In genomic region chr2:113198048-113198789, GRCh38 we compare ENCODE assay signal across 8 cellular contexts. TPM values are rescaled to one million over a fixed set of nuclear protein-coding genes. Genes with fewer than 3 reads are reported as not detected.
DNase-seq lines count a peak whose midpoint lies in the region; TF ChIP-seq lines count a peak whose summit lies in the region.

No MANE protein-coding gene starts in this region.

- H3K9me3 Mint-ChIP-seq in Calu3 (ENCODE audit: low read depth, unreplicated experiment): no peaks in the 10 kb centered on the region

- peaks cover 41% of the 10 kb centered on the region for H3K36me3 Mint-ChIP-seq in Calu3 (ENCODE audit: insufficient read depth, unreplicated experiment)

- no peaks in the 10 kb centered on the region for H3K36me3 ChIP-seq in SJSA1
- H3K36me3 ChIP-seq in right atrium auricular region: no peaks in the 10 kb centered on the region
- peaks cover 12% of the 10 kb centered on the region for H3K36me3 ChIP-seq in rectal smooth muscle tissue (ENCODE audit: control insufficient read depth, insufficient read depth, low read length)

- no peak overlapping the region for H3K27ac Mint-ChIP-seq in Calu3 (ENCODE audit: unreplicated experiment)

- intact Hi-C loops in Calu3 (cut with micrococcal nuclease; ENCODE audit: unreplicated experiment): loop anchor here (2.0 kb wide), 1 partner anchor 113 kb away; no protein-coding TSS in a partner anchor

- H3K4me1 ChIP-seq in SJSA1 (replicated peaks) (peaks cover 5% of the 10 kb centered on the region), right atrium auricular region (peaks cover 0 to 9% of the 10 kb centered on the region in 2 donors), rectal smooth muscle tissue (ENCODE audit: control insufficient read depth, insufficient read depth, low read length) (no peaks in the 10 kb centered on the region)

- DNase-seq in Calu3: no peak
- DNase-seq in SJSA1 (ENCODE audit: low read depth in 1 of 2, low spot score in 2 of 2): no peak
- DNase-seq in right atrium auricular region (ENCODE audit: low spot score): no peak
- DNase-seq in NCI-H748 treated with DMSO at 0.1 percent for 48 hours (lab: John Stamatoyannopoulos, UW): no peak
- DNase-seq in DMS53 treated with DMSO at 0.1 percent for 48 hours (lab: John Stamatoyannopoulos, UW; ENCODE audit: unreplicated experiment): no peak
- DNase-seq in AG08396 (ENCODE audit: low spot score): no peak
- DNase-seq in NCI-H345 (lab: John Stamatoyannopoulos, UW): no peak

- no peaks in the 10 kb centered on the region for H3K4me1 Mint-ChIP-seq in Calu3 (ENCODE audit: low read depth, unreplicated experiment)

- peak overlapping the region; percentile 69 for H3K4me3 Mint-ChIP-seq in Calu3 (ENCODE audit: low read depth, unreplicated experiment)

- TF ChIP-seq CTCF in Calu3 (IDR thresholded peaks at IDR 0.05; ENCODE audit: unreplicated experiment) (no peak), right atrium auricular region (IDR thresholded peaks at IDR 0.05) (no peak)

- BruUV-seq in Calu3 (replicated peaks; lab: Mats Ljungman, UMichigan): no TSS peak

- peak overlapping the region; percentile 24 for H3K9ac ChIP-seq in rectal smooth muscle tissue (ENCODE audit: low read length)

- H3K27me3 ChIP-seq in SJSA1 (replicated peaks) (no peaks in the 10 kb centered on the region), right atrium auricular region (no peaks in the 10 kb centered on the region), rectal smooth muscle tissue (ENCODE audit: control insufficient read depth, insufficient read depth, low read length) (no peaks in the 10 kb centered on the region)

- no peaks in the 10 kb centered on the region for H3K9me3 ChIP-seq in SJSA1 (replicated peaks)
- no peaks in the 10 kb centered on the region for H3K9me3 ChIP-seq in right atrium auricular region

- no peak overlapping the region for H3K27ac ChIP-seq in SJSA1
- peak overlapping the region; percentile 20 to 80 for H3K27ac ChIP-seq in right atrium auricular region
- H3K27ac ChIP-seq in rectal smooth muscle tissue (ENCODE audit: low read depth, low read length): no peak overlapping the region

- no peaks in the 10 kb centered on the region for H3K27me3 Mint-ChIP-seq in Calu3 (ENCODE audit: unreplicated experiment)

- peak overlapping the region; percentile 55 for H3K4me3 ChIP-seq in SJSA1
- H3K4me3 ChIP-seq in right atrium auricular region: peak overlapping the region; percentile 52 to 81
- H3K4me3 ChIP-seq in rectal smooth muscle tissue (ENCODE audit: low read length): peak overlapping the region; percentile 71

- CTCF ChIA-PET in Calu3 (lab: Charles Lee): interaction anchor here (0.6 to 3.6 kb wide), 11 partner anchors 22 to 294 kb away, joined by 3 to 37 read pairs (median 4); no protein-coding TSS in a partner anchor

RNA-seq across cellular contexts. Expression of gene PSD4, which starts 24.4 kb away (rescaled TPM):
- 58.7 and 64.5 TPM in 2 replicates for total RNA-seq in Calu3 (2022)
- total RNA-seq in SJSA1 (2014; rRNA removed; shearing (Covaris generic)): 1.7 and 3.2 TPM in 2 replicates
- total RNA-seq in right atrium auricular region: 1 to 10 TPM; 2.4 to 4.5 TPM

Comparison
In these comparisons a context has a peak if more than half of its experiments do, and no peak if none do; other contexts are left out.
1. H3K27ac ChIP-seq: peak in right atrium auricular region (2 of 2); none in SJSA1 (single experiment) and rectal smooth muscle tissue (single experiment).
2. RNA of gene PSD4, which starts 24.4 kb away (total RNA-seq): 58.7 to 64.5 TPM in Calu3; 2.4 to 4.5 TPM in right atrium auricular region and 1.7 to 3.2 TPM in SJSA1; every median in the first group is over 10 times any median in the second.
3. Peak in every context shown above with its lines, with median percentiles within 50 percentile points of each other: H3K4me3 ChIP-seq.